24 cellular contexts compared by ENCODE assay signal in genomic region chr18:39685303-39685902, GRCh38.
DNase-seq lines count a peak whose midpoint lies in the region; ATAC-seq lines count a peak whose summit lies in the region.
"Had no signal": no experiment of that assay in that cellular context is flagged by ENCODE, and none has a peak within 500 bp of the region (broad histone marks: within the 10 kb centered on the region; RNA-seq: fewer than 3 reads in every experiment).

No MANE protein-coding gene starts in this region.

- no peak overlapping the region for H3K4me3 ChIP-seq in H7 (ENCODE audit: insufficient read depth, low read depth, low read length)
- H3K4me3 ChIP-seq: mucosa of descending colon, Peyer's patch had no signal

- no peak overlapping the region for H3K4me3 Mint-ChIP-seq in activated CD8-positive, alpha-beta memory T cell treated with anti-CD3 and anti-CD28 coated beads, Interleukin-2, amount 10 ng/mL, durations not matched to agents 7 days and 5 days
- H3K4me3 Mint-ChIP-seq: activated CD4-positive, alpha-beta T cell treated with anti-CD3 and anti-CD28 coated beads, Interleukin-2, amount 10 ng/mL, durations not matched to agents 24 days and 14 days; activated naive CD8-positive, alpha-beta T cell; CD8-positive, alpha-beta memory T cell; natural killer cell; stimulated activated effector memory CD8-positive, alpha-beta T cell treated with anti-CD3 and anti-CD28 coated beads, Interleukin-12 subunit alpha, Interleukin-12 subunit beta, amount 100 ng/mL, for 72 hours; type B pancreatic cell had no signal

- H3K27me3 Mint-ChIP-seq in activated CD8-positive, alpha-beta memory T cell treated with anti-CD3 and anti-CD28 coated beads, Interleukin-2, amount 10 ng/mL, durations not matched to agents 7 days and 5 days = no peaks in the 10 kb centered on the region
- H3K27me3 Mint-ChIP-seq: activated CD4-positive, alpha-beta T cell treated with anti-CD3 and anti-CD28 coated beads, Interleukin-2, amount 10 ng/mL, durations not matched to agents 24 days and 14 days; activated naive CD8-positive, alpha-beta T cell; CD8-positive, alpha-beta memory T cell; type B pancreatic cell had no signal

- DNase-seq in COLO668 (lab: John Stamatoyannopoulos, UW; ENCODE audit: unreplicated experiment) (peak; percentile 20), H7 (peak; percentile 22), ecto neural progenitor cell (ENCODE audit: low spot score) (peak; percentile 56), left kidney (ENCODE audit: low read depth, low spot score) (peak; percentile 12), anterior cingulate cortex (lab: John Stamatoyannopoulos, UW) (no peak), EL (no peak)
- DNase-seq in activated CD8-positive, alpha-beta memory T cell treated with anti-CD3 and anti-CD28 coated beads, Interleukin-2, amount 10 ng/mL, durations not matched to agents 7 days and 5 days = no peak
- DNase-seq: activated CD4-positive, alpha-beta T cell treated with anti-CD3 and anti-CD28 coated beads, Interleukin-2, amount 10 ng/mL, durations not matched to agents 24 days and 14 days; activated CD8-positive, alpha-beta memory T cell treated with anti-CD3 and anti-CD28 coated beads for 24 hours; BE2C; CD8-positive, alpha-beta memory T cell; DMS153; effector CD8-positive, alpha-beta T cell; mucosa of descending colon; natural killer cell; NCI-H1694 treated with DMSO at 0.1 percent for 48 hours; NCI-H2171; Peyer's patch; SHP77 treated with DMSO at 0.1 percent for 48 hours; T1000 had no signal

- no peak overlapping the region for H3K27ac Mint-ChIP-seq in activated CD8-positive, alpha-beta memory T cell treated with anti-CD3 and anti-CD28 coated beads, Interleukin-2, amount 10 ng/mL, durations not matched to agents 7 days and 5 days
- H3K27ac Mint-ChIP-seq: activated CD4-positive, alpha-beta T cell treated with anti-CD3 and anti-CD28 coated beads, Interleukin-2, amount 10 ng/mL, durations not matched to agents 24 days and 14 days; activated naive CD8-positive, alpha-beta T cell; CD8-positive, alpha-beta memory T cell; natural killer cell; stimulated activated effector memory CD8-positive, alpha-beta T cell treated with anti-CD3 and anti-CD28 coated beads, Interleukin-12 subunit alpha, Interleukin-12 subunit beta, amount 100 ng/mL, for 72 hours; type B pancreatic cell had no signal

- CTCF ChIA-PET in activated CD8-positive, alpha-beta memory T cell treated with anti-CD3 and anti-CD28 coated beads, Interleukin-2, amount 10 ng/mL, durations not matched to agents 7 days and 5 days (lab: Charles Lee) = no interaction called here

- H3K4me1 Mint-ChIP-seq in activated CD8-positive, alpha-beta memory T cell treated with anti-CD3 and anti-CD28 coated beads, Interleukin-2, amount 10 ng/mL, durations not matched to agents 7 days and 5 days = no peaks in the 10 kb centered on the region
- H3K4me1 Mint-ChIP-seq: activated CD4-positive, alpha-beta T cell treated with anti-CD3 and anti-CD28 coated beads, Interleukin-2, amount 10 ng/mL, durations not matched to agents 24 days and 14 days; CD8-positive, alpha-beta memory T cell; natural killer cell; stimulated activated effector memory CD8-positive, alpha-beta T cell treated with anti-CD3 and anti-CD28 coated beads, Interleukin-12 subunit alpha, Interleukin-12 subunit beta, amount 100 ng/mL, for 72 hours had no signal

- H3K9me3 Mint-ChIP-seq in activated CD8-positive, alpha-beta memory T cell treated with anti-CD3 and anti-CD28 coated beads, Interleukin-2, amount 10 ng/mL, durations not matched to agents 7 days and 5 days (ENCODE audit: low read depth) = peaks cover 2% of the 10 kb centered on the region
- H3K9me3 Mint-ChIP-seq: activated CD4-positive, alpha-beta T cell treated with anti-CD3 and anti-CD28 coated beads, Interleukin-2, amount 10 ng/mL, durations not matched to agents 24 days and 14 days; type B pancreatic cell had no signal

- no peaks in the 10 kb centered on the region for H3K36me3 ChIP-seq in H7 (replicated peaks; ENCODE audit: control insufficient read depth, insufficient read depth, low read length)
- H3K36me3 ChIP-seq: BE2C, Peyer's patch had no signal

- H3K36me3 Mint-ChIP-seq in activated CD8-positive, alpha-beta memory T cell treated with anti-CD3 and anti-CD28 coated beads, Interleukin-2, amount 10 ng/mL, durations not matched to agents 7 days and 5 days = no peaks in the 10 kb centered on the region
- H3K36me3 Mint-ChIP-seq: activated naive CD8-positive, alpha-beta T cell; CD8-positive, alpha-beta memory T cell; natural killer cell; stimulated activated effector memory CD8-positive, alpha-beta T cell treated with anti-CD3 and anti-CD28 coated beads, Interleukin-12 subunit alpha, Interleukin-12 subunit beta, amount 100 ng/mL, for 72 hours; type B pancreatic cell had no signal

- no peak for ATAC-seq in activated CD8-positive, alpha-beta memory T cell treated with anti-CD3 and anti-CD28 coated beads, Interleukin-2, amount 10 ng/mL, durations not matched to agents 7 days and 5 days
- ATAC-seq in GM21576 (IDR thresholded peaks at IDR 0.05; ENCODE audit: unreplicated experiment) = no peak
- ATAC-seq: mucosa of descending colon; natural killer cell; stimulated activated effector memory CD8-positive, alpha-beta T cell treated with anti-CD3 and anti-CD28 coated beads, Interleukin-12 subunit alpha, Interleukin-12 subunit beta, amount 100 ng/mL, for 72 hours had no signal

- H3K27me3 ChIP-seq in H7 (ENCODE audit: control insufficient read depth, insufficient read depth, low read length) = no peaks in the 10 kb centered on the region
- H3K27me3 ChIP-seq: BE2C, Peyer's patch had no signal

Comparison
In these comparisons a context has a peak if more than half of its experiments do, and no peak if none do; other contexts are left out.
1. DNase-seq: peak in COLO668 (single experiment), H7 (single experiment), ecto neural progenitor cell (single experiment) and left kidney (single experiment); none in activated CD8-positive, alpha-beta memory T cell treated with anti-CD3 and anti-CD28 coated beads, Interleukin-2, amount 10 ng/mL, durations not matched to agents 7 days and 5 days (single experiment), anterior cingulate cortex (0 of 58) and EL (single experiment).